Comparison of ENCODE assay signal across 12 cellular contexts in the genomic region with DNA sequence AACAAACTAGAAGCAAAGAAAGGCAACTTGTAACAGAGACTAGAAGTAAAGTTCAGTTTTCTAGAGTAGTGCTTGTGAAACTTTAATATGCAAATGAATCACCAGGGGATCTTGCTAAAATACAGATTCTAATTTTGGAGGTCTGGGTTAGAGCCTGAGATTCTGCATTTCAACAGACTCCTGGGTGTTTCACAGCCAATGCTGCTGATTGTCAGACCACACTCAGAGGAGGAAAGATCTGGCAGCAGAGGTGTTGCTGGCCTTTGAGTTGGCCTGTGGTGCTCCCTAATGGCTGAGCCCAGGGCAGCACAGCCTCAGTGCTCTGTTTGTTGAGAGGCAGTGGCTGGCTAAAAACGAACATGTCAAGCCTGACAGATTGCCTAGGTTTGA. TPM values are rescaled to one million over a fixed set of nuclear protein-coding genes. Genes with fewer than 3 reads are reported as not detected.
DNase-seq lines count a peak whose midpoint lies in the region; ATAC-seq and TF ChIP-seq lines count a peak whose summit lies in the region.
"Had no signal": no experiment of that assay in that cellular context is flagged by ENCODE, and none has a peak within 500 bp of the region (broad histone marks: within the 10 kb centered on the region; RNA-seq: fewer than 3 reads in every experiment).

No MANE protein-coding gene starts in this region.

- peak; percentile 26 to 66 for TF ChIP-seq RAD21 in liver (IDR thresholded peaks at IDR 0.05)

- TF ChIP-seq CTCF in GM12875 (IDR thresholded peaks at IDR 0.05; ENCODE audit: borderline replicate concordance, insufficient read depth, low read depth, low read length) (0 out of 2 replicates have a peak, but pooled peaks have one; percentile 29), liver (IDR thresholded peaks at IDR 0.05; ENCODE audit: low read depth, low read length, missing input control) (peak; percentile 18)

- peak; percentile 51 for ATAC-seq in GM21825 (IDR thresholded peaks at IDR 0.05; ENCODE audit: unreplicated experiment)
- ATAC-seq in HG02623 (IDR thresholded peaks at IDR 0.05; ENCODE audit: unreplicated experiment), result no peak
- no peak for ATAC-seq in activated CD8-positive, alpha-beta memory T cell treated with anti-CD3 and anti-CD28 coated beads, Interleukin-2, amount 10 ng/mL, durations not matched to agents 7 days and 5 days

- H3K36me3 ChIP-seq in liver (ENCODE audit: control insufficient read depth in 4 of 4, insufficient read depth in 3 of 4, low read depth in 1 of 4, low read length in 3 of 4), result peaks cover 2 to 24% (median 17%) of the 10 kb centered on the region in 4 donors

- 23% methylated on average over 1 of the region's 1 CpG for WGBS in liver

- H3K4me3 Mint-ChIP-seq in activated CD8-positive, alpha-beta memory T cell treated with anti-CD3 and anti-CD28 coated beads, Interleukin-2, amount 10 ng/mL, durations not matched to agents 7 days and 5 days, result no peak overlapping the region
- H3K4me3 Mint-ChIP-seq: activated T-helper 1 cell treated with anti-CD3 and anti-CD28 coated beads, Interleukin-12 subunit alpha, Interleukin-12 subunit beta, Interleukin-2, Interleukin-4 antibody, amounts not matched to agents 30 ng/mL and 10 ng/mL and 1 ng/mL, durations not matched to agents 14 hours and 24 hours and 36 hours; CD4-positive, alpha-beta T cell had no signal

- in situ Hi-C loops in SK-MEL-5 (cut with HindIII; ENCODE audit: low pct_unique_long_range_greater_than_20kb, low sequenced_read_pairs), result no loop called here

- peaks cover 19 to 92% (median 85%) of the 10 kb centered on the region in 4 donors for H3K4me1 ChIP-seq in liver (ENCODE audit: control insufficient read depth in 4 of 4, insufficient read depth in 4 of 4, low read length in 3 of 4)

- H3K27ac ChIP-seq in liver (ENCODE audit: low read depth in 1 of 2, low read length in 2 of 2), result peak overlapping the region in 1 of 2 donors; percentile 35

- no peak overlapping the region for H3K27ac Mint-ChIP-seq in activated CD8-positive, alpha-beta memory T cell treated with anti-CD3 and anti-CD28 coated beads, Interleukin-2, amount 10 ng/mL, durations not matched to agents 7 days and 5 days
- H3K27ac Mint-ChIP-seq: activated T-helper 1 cell treated with anti-CD3 and anti-CD28 coated beads, Interleukin-12 subunit alpha, Interleukin-12 subunit beta, Interleukin-2, Interleukin-4 antibody, amounts not matched to agents 30 ng/mL and 10 ng/mL and 1 ng/mL, durations not matched to agents 14 hours and 24 hours and 36 hours; CD4-positive, alpha-beta T cell had no signal

- DNase-seq in SK-MEL-5 (ENCODE audit: low read depth, low spot score), result peak; percentile 14
- no peak for DNase-seq in Ammon's horn (ENCODE audit: low spot score)
- DNase-seq in GDM1 (lab: John Stamatoyannopoulos, UW), result no peak
- no peak for DNase-seq in activated CD8-positive, alpha-beta memory T cell treated with anti-CD3 and anti-CD28 coated beads, Interleukin-2, amount 10 ng/mL, durations not matched to agents 7 days and 5 days
- DNase-seq: CD4-positive, alpha-beta T cell; effector CD4-positive, alpha-beta T cell; GOT3 had no signal

- no peaks in the 10 kb centered on the region for H3K27me3 Mint-ChIP-seq in activated CD8-positive, alpha-beta memory T cell treated with anti-CD3 and anti-CD28 coated beads, Interleukin-2, amount 10 ng/mL, durations not matched to agents 7 days and 5 days
- H3K27me3 Mint-ChIP-seq: CD4-positive, alpha-beta T cell had no signal

- H3K4me1 Mint-ChIP-seq in activated CD8-positive, alpha-beta memory T cell treated with anti-CD3 and anti-CD28 coated beads, Interleukin-2, amount 10 ng/mL, durations not matched to agents 7 days and 5 days, result peaks cover 20% of the 10 kb centered on the region

- peaks cover 3% of the 10 kb centered on the region for H3K36me3 Mint-ChIP-seq in activated CD8-positive, alpha-beta memory T cell treated with anti-CD3 and anti-CD28 coated beads, Interleukin-2, amount 10 ng/mL, durations not matched to agents 7 days and 5 days

- H3K27me3 ChIP-seq in liver (ENCODE audit: control insufficient read depth in 4 of 4, insufficient read depth in 4 of 4, low read length in 3 of 4), result no peaks in the 10 kb centered on the region

- no peak overlapping the region for H3K9ac ChIP-seq in liver (ENCODE audit: low read depth in 1 of 2, low read length in 2 of 2)

- H3K9me3 ChIP-seq in liver (ENCODE audit: control insufficient read depth in 4 of 4, low read length in 3 of 4), result no peaks in the 10 kb centered on the region

- H3K4me3 ChIP-seq in GM12875 (ENCODE audit: low read depth, low read length) (no peak overlapping the region), liver (ENCODE audit: low read depth in 1 of 3, low read length in 3 of 3) (no peak overlapping the region)

- CTCF ChIA-PET in activated CD8-positive, alpha-beta memory T cell treated with anti-CD3 and anti-CD28 coated beads, Interleukin-2, amount 10 ng/mL, durations not matched to agents 7 days and 5 days (lab: Charles Lee), result no interaction called here

- no peaks in the 10 kb centered on the region for H3K9me3 Mint-ChIP-seq in activated CD8-positive, alpha-beta memory T cell treated with anti-CD3 and anti-CD28 coated beads, Interleukin-2, amount 10 ng/mL, durations not matched to agents 7 days and 5 days (ENCODE audit: low read depth)
- H3K9me3 Mint-ChIP-seq: activated T-helper 1 cell treated with anti-CD3 and anti-CD28 coated beads, Interleukin-12 subunit alpha, Interleukin-12 subunit beta, Interleukin-2, Interleukin-4 antibody, amounts not matched to agents 30 ng/mL and 10 ng/mL and 1 ng/mL, durations not matched to agents 14 hours and 24 hours and 36 hours; CD4-positive, alpha-beta T cell had no signal

TF ChIP-seq in liver, 16 proteins besides CTCF, POLR2A, EP300 and RAD21 (continues in another document):
- TF ChIP-seq, protein P1, sequence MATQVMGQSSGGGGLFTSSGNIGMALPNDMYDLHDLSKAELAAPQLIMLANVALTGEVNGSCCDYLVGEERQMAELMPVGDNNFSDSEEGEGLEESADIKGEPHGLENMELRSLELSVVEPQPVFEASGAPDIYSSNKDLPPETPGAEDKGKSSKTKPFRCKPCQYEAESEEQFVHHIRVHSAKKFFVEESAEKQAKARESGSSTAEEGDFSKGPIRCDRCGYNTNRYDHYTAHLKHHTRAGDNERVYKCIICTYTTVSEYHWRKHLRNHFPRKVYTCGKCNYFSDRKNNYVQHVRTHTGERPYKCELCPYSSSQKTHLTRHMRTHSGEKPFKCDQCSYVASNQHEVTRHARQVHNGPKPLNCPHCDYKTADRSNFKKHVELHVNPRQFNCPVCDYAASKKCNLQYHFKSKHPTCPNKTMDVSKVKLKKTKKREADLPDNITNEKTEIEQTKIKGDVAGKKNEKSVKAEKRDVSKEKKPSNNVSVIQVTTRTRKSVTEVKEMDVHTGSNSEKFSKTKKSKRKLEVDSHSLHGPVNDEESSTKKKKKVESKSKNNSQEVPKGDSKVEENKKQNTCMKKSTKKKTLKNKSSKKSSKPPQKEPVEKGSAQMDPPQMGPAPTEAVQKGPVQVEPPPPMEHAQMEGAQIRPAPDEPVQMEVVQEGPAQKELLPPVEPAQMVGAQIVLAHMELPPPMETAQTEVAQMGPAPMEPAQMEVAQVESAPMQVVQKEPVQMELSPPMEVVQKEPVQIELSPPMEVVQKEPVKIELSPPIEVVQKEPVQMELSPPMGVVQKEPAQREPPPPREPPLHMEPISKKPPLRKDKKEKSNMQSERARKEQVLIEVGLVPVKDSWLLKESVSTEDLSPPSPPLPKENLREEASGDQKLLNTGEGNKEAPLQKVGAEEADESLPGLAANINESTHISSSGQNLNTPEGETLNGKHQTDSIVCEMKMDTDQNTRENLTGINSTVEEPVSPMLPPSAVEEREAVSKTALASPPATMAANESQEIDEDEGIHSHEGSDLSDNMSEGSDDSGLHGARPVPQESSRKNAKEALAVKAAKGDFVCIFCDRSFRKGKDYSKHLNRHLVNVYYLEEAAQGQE (IDR thresholded peaks at IDR 0.05), result no peak
- no peak for TF ChIP-seq YY1 (IDR thresholded peaks at IDR 0.05)

RNA-seq across cellular contexts. Expression of a gene that starts 5.4 kb away (rescaled TPM):
- 5.1 and 5.4 TPM in 2 replicates for total RNA-seq in SK-MEL-5 (2014; rRNA removed; shearing (Covaris generic))
- polyA plus RNA-seq in SK-MEL-5 (2015; cell fraction: cytosol; rRNA removed), result 5.6 and 8.3 TPM in 2 replicates
- 16.9 and 20.0 TPM in 2 replicates for polyA plus RNA-seq in SK-MEL-5 (2015; cell fraction: nucleus; rRNA removed)
- total RNA-seq in liver, result 10 to 100 TPM; 16.7 to 72.9 TPM
- 10 to 100 TPM; 18.2 to 47.9 TPM for polyA plus RNA-seq in liver
- 10 to 100 TPM; 22.5 to 23.3 TPM for total RNA-seq in activated CD8-positive, alpha-beta memory T cell treated with anti-CD3 and anti-CD28 coated beads, Interleukin-2, amount 10 ng/mL, durations not matched to agents 7 days and 5 days

RNA-seq across cellular contexts. Expression of a gene that starts 32.7 kb away (rescaled TPM):
- total RNA-seq in SK-MEL-5 (2014; rRNA removed; shearing (Covaris generic)), result 14.3 and 16.1 TPM in 2 replicates
- 14.0 and 20.9 TPM in 2 replicates for polyA plus RNA-seq in SK-MEL-5 (2015; cell fraction: cytosol; rRNA removed)
- 12.5 and 15.0 TPM in 2 replicates for polyA plus RNA-seq in SK-MEL-5 (2015; cell fraction: nucleus; rRNA removed)
- total RNA-seq in liver, result 1 to 10 TPM in 1 of 2 donors, under 1 TPM in 1; 0.89 to 1.8 TPM
- 1 to 10 TPM in 1 of 2 donors, under 1 TPM in 1; 0.78 to 2.7 TPM for polyA plus RNA-seq in liver
- under 1 TPM; 0.42 to 0.73 TPM for total RNA-seq in activated CD8-positive, alpha-beta memory T cell treated with anti-CD3 and anti-CD28 coated beads, Interleukin-2, amount 10 ng/mL, durations not matched to agents 7 days and 5 days

RNA-seq across cellular contexts. Expression of a gene that starts 47.8 kb away (rescaled TPM):
- total RNA-seq in SK-MEL-5 (2014; rRNA removed; shearing (Covaris generic)), result 2.2 and 2.5 TPM in 2 replicates
- polyA plus RNA-seq in SK-MEL-5 (2015; cell fraction: cytosol; rRNA removed), result 16.3 and 18.4 TPM in 2 replicates
- polyA plus RNA-seq in SK-MEL-5 (2015; cell fraction: nucleus; rRNA removed), result 3.5 and 4.0 TPM in 2 replicates
- total RNA-seq in liver, result 10 to 100 TPM in 1 of 2 donors, 1 to 10 TPM in 1; 2.5 to 36.5 TPM
- 10 to 100 TPM; 55.8 to 82.0 TPM for polyA plus RNA-seq in liver
- 10 to 100 TPM; 15.2 to 15.7 TPM for total RNA-seq in activated CD8-positive, alpha-beta memory T cell treated with anti-CD3 and anti-CD28 coated beads, Interleukin-2, amount 10 ng/mL, durations not matched to agents 7 days and 5 days

RNA-seq across cellular contexts. Expression of a gene that starts 54.4 kb away (rescaled TPM):
- 0.37 and 1.2 TPM in 2 replicates for total RNA-seq in SK-MEL-5 (2014; rRNA removed; shearing (Covaris generic))
- polyA plus RNA-seq in SK-MEL-5 (2015; cell fraction: cytosol; rRNA removed), result 0.18 TPM in 1 of 2 replicates, not detected in the other
- polyA plus RNA-seq in SK-MEL-5 (2015; cell fraction: nucleus; rRNA removed), result 1.3 TPM in 1 of 2 replicates, not detected in the other
- total RNA-seq in liver, result 1 to 10 TPM in 1 of 2 donors, under 1 TPM in 1; 0.75 to 2.1 TPM
- polyA plus RNA-seq in liver, result under 1 TPM in 1 of 2 donors, not detected in 1; 0.18 TPM
- total RNA-seq in activated CD8-positive, alpha-beta memory T cell treated with anti-CD3 and anti-CD28 coated beads, Interleukin-2, amount 10 ng/mL, durations not matched to agents 7 days and 5 days, result 1 to 10 TPM in 1 of 2 experiments, under 1 TPM in 1; 0.93 to 1.5 TPM
